ENCODE assay signal across 1 cellular context in genomic region chr1:116808476-116809180, GRCh38.
TF ChIP-seq lines count a peak whose summit lies in the region.

No MANE protein-coding gene starts in this region.

TF ChIP-seq in H1, 55 proteins besides CTCF, POLR2A, EP300 and RAD21 (continued from another document):
- TF ChIP-seq, protein P1, sequence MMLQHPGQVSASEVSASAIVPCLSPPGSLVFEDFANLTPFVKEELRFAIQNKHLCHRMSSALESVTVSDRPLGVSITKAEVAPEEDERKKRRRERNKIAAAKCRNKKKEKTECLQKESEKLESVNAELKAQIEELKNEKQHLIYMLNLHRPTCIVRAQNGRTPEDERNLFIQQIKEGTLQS (IDR thresholded peaks at IDR 0.05; ENCODE audit: insufficient read depth, low read depth, low read length): no peak
- TF ChIP-seq, protein P2, sequence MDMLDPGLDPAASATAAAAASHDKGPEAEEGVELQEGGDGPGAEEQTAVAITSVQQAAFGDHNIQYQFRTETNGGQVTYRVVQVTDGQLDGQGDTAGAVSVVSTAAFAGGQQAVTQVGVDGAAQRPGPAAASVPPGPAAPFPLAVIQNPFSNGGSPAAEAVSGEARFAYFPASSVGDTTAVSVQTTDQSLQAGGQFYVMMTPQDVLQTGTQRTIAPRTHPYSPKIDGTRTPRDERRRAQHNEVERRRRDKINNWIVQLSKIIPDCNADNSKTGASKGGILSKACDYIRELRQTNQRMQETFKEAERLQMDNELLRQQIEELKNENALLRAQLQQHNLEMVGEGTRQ (IDR thresholded peaks at IDR 0.05; ENCODE audit: low read length): no peak
- TF ChIP-seq RBBP5 (IDR thresholded peaks at IDR 0.05; ENCODE audit: borderline replicate concordance, low read depth, low read length): no peak
- TF ChIP-seq NRF1 (IDR thresholded peaks at IDR 0.05; ENCODE audit: low read depth, low read length): no peak
- no peak for TF ChIP-seq RNF2 (IDR thresholded peaks at IDR 0.05; ENCODE audit: borderline replicate concordance, low read depth, low read length, missing control alignments, poor library complexity, severe bottlenecking)
- no peak for TF ChIP-seq SIN3A (conservative IDR thresholded peaks at IDR 0.05 in 1 of 2, IDR thresholded peaks at IDR 0.05 in 1 of 2; ENCODE audit: low read depth in 1 of 2, low read length in 2 of 2)
- no peak for TF ChIP-seq BACH1 (IDR thresholded peaks at IDR 0.05; ENCODE audit: low read length)
- TF ChIP-seq POLR2AphosphoS5 (IDR thresholded peaks at IDR 0.05; ENCODE audit: low read depth, low read length): no peak
- no peak for TF ChIP-seq CEBPB (IDR thresholded peaks at IDR 0.05; ENCODE audit: low read depth, low read length)
- no peak for TF ChIP-seq FOSL1 (IDR thresholded peaks at IDR 0.05; ENCODE audit: insufficient read depth, low read depth, low read length)
- TF ChIP-seq BCL11A (IDR thresholded peaks at IDR 0.05; ENCODE audit: low read depth in 2 of 2, low read length in 2 of 2): no peak
- TF ChIP-seq CBX5 (IDR thresholded peaks at IDR 0.05; ENCODE audit: low read depth, low read length): no peak
- no peak for TF ChIP-seq EZH2 (IDR thresholded peaks at IDR 0.05; ENCODE audit: low read depth, low read length, severe bottlenecking)
